Comparison of ENCODE assay signal across 15 cellular contexts in genomic region chr18:58341913-58342312, GRCh38.
"Had no signal": no experiment of that assay in that cellular context is flagged by ENCODE, and none has a peak within 500 bp of the region (broad histone marks: within the 10 kb centered on the region; RNA-seq: fewer than 3 reads in every experiment).

No MANE protein-coding gene starts in this region.

- H3K27me3 Mint-ChIP-seq: stimulated activated naive CD8-positive, alpha-beta T cell treated with anti-CD3 and anti-CD28 coated beads, Interleukin-15, Interleukin-2, amounts not matched to agents 100 ng/mL and 50 ng/mL, for 24 hours; type B pancreatic cell had no signal

- H3K4me3 Mint-ChIP-seq: central memory CD8-positive, alpha-beta T cell; stimulated activated naive CD8-positive, alpha-beta T cell treated with anti-CD3 and anti-CD28 coated beads, Interleukin-15, Interleukin-2, amounts not matched to agents 100 ng/mL and 50 ng/mL, for 24 hours; type B pancreatic cell had no signal

- DNase-seq: activated CD4-positive, alpha-beta T cell treated with anti-CD3 and anti-CD28 coated beads for 1 hour; activated CD4-positive, alpha-beta T cell treated with anti-CD3 and anti-CD28 coated beads, Interleukin-2, amount 50 U/mL, for 48 hours; activated naive CD4-positive, alpha-beta T cell treated with anti-CD3 and anti-CD28 coated beads, Interleukin-2, amount 50 U/mL, for 16 hours; activated T-cell treated with anti-CD3 and anti-CD28 coated beads, Interleukin-2, amount 50 U/mL, for 1 hour; esophagus squamous epithelium; glutamatergic neuron; hypothalamus; mesendoderm; spleen; T1000 had no signal

- ATAC-seq: sciatic nerve had no signal

- H3K4me1 Mint-ChIP-seq: central memory CD8-positive, alpha-beta T cell had no signal

- H3K9me3 Mint-ChIP-seq: central memory CD8-positive, alpha-beta T cell; stimulated activated naive CD8-positive, alpha-beta T cell treated with anti-CD3 and anti-CD28 coated beads, Interleukin-15, Interleukin-2, amounts not matched to agents 100 ng/mL and 50 ng/mL, for 24 hours; type B pancreatic cell had no signal

- H3K9me3 ChIP-seq: esophagus squamous epithelium, spleen had no signal

- H3K4me3 ChIP-seq: coronary artery, esophagus squamous epithelium, spleen had no signal

- H3K27ac ChIP-seq: coronary artery, esophagus squamous epithelium, spleen had no signal

- H3K27ac Mint-ChIP-seq: stimulated activated naive CD8-positive, alpha-beta T cell treated with anti-CD3 and anti-CD28 coated beads, Interleukin-15, Interleukin-2, amounts not matched to agents 100 ng/mL and 50 ng/mL, for 24 hours; type B pancreatic cell had no signal

- H3K27me3 ChIP-seq: esophagus squamous epithelium, spleen had no signal

- H3K4me1 ChIP-seq: spleen had no signal
